9 cellular contexts compared by ENCODE assay signal in genomic region chr19:45972081-45972943, GRCh38. TPM values are rescaled to one million over a fixed set of nuclear protein-coding genes. Genes with fewer than 3 reads are reported as not detected.
DNase-seq lines count a peak whose midpoint lies in the region; ATAC-seq and TF ChIP-seq lines count a peak whose summit lies in the region.
"Had no signal": no experiment of that assay in that cellular context is flagged by ENCODE, and none has a peak within 500 bp of the region (broad histone marks: within the 10 kb centered on the region; RNA-seq: fewer than 3 reads in every experiment).

No MANE protein-coding gene starts in this region.

- TF ChIP-seq CTCF in HEK293 (tag by site-specific recombination; IDR thresholded peaks at IDR 0.05) (0 out of 2 replicates have a peak, but pooled peaks have one; percentile 23), heart right ventricle (IDR thresholded peaks at IDR 0.05) (no peak)

- no peaks in the 10 kb centered on the region for H3K79me1 ChIP-seq in mesendoderm (ENCODE audit: low read length)

- no peaks in the 10 kb centered on the region for H3K9me3 Mint-ChIP-seq in activated CD4-positive, alpha-beta memory T cell treated with anti-CD3 and anti-CD28 coated beads, Interleukin-2, amount 10 ng/mL, durations not matched to agents 7 days and 5 days

- H3K36me3 Mint-ChIP-seq in activated CD4-positive, alpha-beta memory T cell treated with anti-CD3 and anti-CD28 coated beads, Interleukin-2, amount 10 ng/mL, durations not matched to agents 7 days and 5 days (ENCODE audit: low read depth) = no peaks in the 10 kb centered on the region

- H3K4me3 Mint-ChIP-seq in activated CD4-positive, alpha-beta memory T cell treated with anti-CD3 and anti-CD28 coated beads, Interleukin-2, amount 10 ng/mL, durations not matched to agents 7 days and 5 days = peak overlapping the region; percentile 4

- H3K4me1 ChIP-seq in HEK293 (ENCODE audit: control insufficient read depth, insufficient read depth, low read length) (no peaks in the 10 kb centered on the region), heart right ventricle (peaks cover 0 to 25% (median 12%) of the 10 kb centered on the region in 9 donors), mesendoderm (ENCODE audit: control insufficient read depth, low read depth, low read length) (no peaks in the 10 kb centered on the region)

- H3K27me3 ChIP-seq in heart right ventricle (peaks cover 0 to 82% (median 59%) of the 10 kb centered on the region in 7 donors), mesendoderm (ENCODE audit: insufficient read depth, low read length, poor library complexity) (no peaks in the 10 kb centered on the region)

- H4K5ac ChIP-seq in mesendoderm (ENCODE audit: low read length) = no peak overlapping the region

- no peak overlapping the region for H3K18ac ChIP-seq in mesendoderm (ENCODE audit: low read length)

- H3K27ac Mint-ChIP-seq in activated CD4-positive, alpha-beta memory T cell treated with anti-CD3 and anti-CD28 coated beads, Interleukin-2, amount 10 ng/mL, durations not matched to agents 7 days and 5 days = no peak overlapping the region

- H3K4me1 Mint-ChIP-seq in activated CD4-positive, alpha-beta memory T cell treated with anti-CD3 and anti-CD28 coated beads, Interleukin-2, amount 10 ng/mL, durations not matched to agents 7 days and 5 days = peaks cover 19% of the 10 kb centered on the region

- no peak overlapping the region for H3K23ac ChIP-seq in mesendoderm (ENCODE audit: low read length)

- H3K56ac ChIP-seq in mesendoderm (ENCODE audit: low read length) = no peak overlapping the region

- H3K79me2 ChIP-seq in mesendoderm (ENCODE audit: control insufficient read depth, insufficient read depth, low read length) = no peaks in the 10 kb centered on the region

- ATAC-seq in heart right ventricle (peak; percentile 13 to 83 (median 62)), GM18867 (IDR thresholded peaks at IDR 0.05; ENCODE audit: unreplicated experiment) (no peak), GM21786 (IDR thresholded peaks at IDR 0.05; ENCODE audit: unreplicated experiment) (no peak)

- no peak overlapping the region for H2BK5ac ChIP-seq in mesendoderm (ENCODE audit: low read length)

- WGBS in heart right ventricle, 2 donors = 15 to 21% methylated on average over 18 of the region's 18 CpGs
- WGBS in mesendoderm (ENCODE audit: extremely low coverage, insufficient coverage, low lambda C conversion rate) = no CpG with 5 or more reads among the region's 18 CpGs

- CTCF ChIA-PET in HEK293 (lab: Yijun Ruan, JAX) = interaction anchor here (0.6 kb wide), 1 partner anchor 109 kb away, joined by 4 read pairs; the partner anchor contains the start of gene SYMPK
- CTCF ChIA-PET in activated CD4-positive, alpha-beta memory T cell treated with anti-CD3 and anti-CD28 coated beads, Interleukin-2, amount 10 ng/mL, durations not matched to agents 7 days and 5 days (lab: Charles Lee) = no interaction called here

- H3K4me2 ChIP-seq in mesendoderm (ENCODE audit: low read length) = no peak overlapping the region

- H4K8ac ChIP-seq in mesendoderm (ENCODE audit: low read depth, low read length) = no peak overlapping the region

- peaks cover 68% of the 10 kb centered on the region for H3K27me3 Mint-ChIP-seq in activated CD4-positive, alpha-beta memory T cell treated with anti-CD3 and anti-CD28 coated beads, Interleukin-2, amount 10 ng/mL, durations not matched to agents 7 days and 5 days

- DNase-seq in activated CD4-positive, alpha-beta memory T cell treated with anti-CD3 and anti-CD28 coated beads, Interleukin-2, amount 10 ng/mL, durations not matched to agents 7 days and 5 days = peak; percentile 25
- peak in 1 of 2 donors; percentile 45 for DNase-seq in heart right ventricle
- DNase-seq in stimulated activated CD4-positive, alpha-beta T cell treated with anti-CD3 and anti-CD28 coated beads, Interleukin-2, amount 100 ng/mL, for 24 hours = peak; percentile 22 to 39
- no peak for DNase-seq in mesendoderm
- no peak for DNase-seq in COLO829 (ENCODE audit: low spot score)

- H3K4me3 ChIP-seq in HEK293 (ENCODE audit: low read depth, low read length) (no peak overlapping the region), heart right ventricle (peak overlapping the region; percentile 25 to 63 (median 52)), mesendoderm (ENCODE audit: low read length) (no peak overlapping the region)

- H3K36me3 ChIP-seq in HEK293 (ENCODE audit: control insufficient read depth in 2 of 2, insufficient read depth in 1 of 2, low read length in 2 of 2) (no peaks in the 10 kb centered on the region), heart right ventricle (peaks cover 0 to 2% (median 0%) of the 10 kb centered on the region in 9 donors), mesendoderm (ENCODE audit: control insufficient read depth, insufficient read depth, low read length) (no peaks in the 10 kb centered on the region)

- no peak overlapping the region for H2BK120ac ChIP-seq in mesendoderm (ENCODE audit: low read depth, low read length)

- no peaks in the 10 kb centered on the region for H3K9me3 ChIP-seq in HEK293 (ENCODE audit: control insufficient read depth, insufficient read depth, low read depth, low read length)
- no peaks in the 10 kb centered on the region for H3K9me3 ChIP-seq in heart right ventricle

- no peak overlapping the region for H3K4ac ChIP-seq in mesendoderm (ENCODE audit: low read depth, low read length)

- H3K27ac ChIP-seq in HEK293 (ENCODE audit: extremely low read depth, low read depth, low read length) = no peak overlapping the region
- peak overlapping the region; percentile 58 to 93 (median 81) for H3K27ac ChIP-seq in heart right ventricle
- H3K27ac ChIP-seq in mesendoderm (ENCODE audit: low read depth, low read length) = no peak overlapping the region

- intact Hi-C loops in heart right ventricle (cut with DNase I) = loop anchor here in 1 of 10 donors (1.0 kb wide), 1 partner anchor 16 kb away; no protein-coding TSS in a partner anchor

- no peak overlapping the region for H2BK15ac ChIP-seq in mesendoderm (replicated peaks; ENCODE audit: low read depth)

- POLR2A ChIA-PET in HEK293 (lab: Yijun Ruan, JAX) = no interaction called here
- POLR2A ChIA-PET in activated CD4-positive, alpha-beta memory T cell treated with anti-CD3 and anti-CD28 coated beads, Interleukin-2, amount 10 ng/mL, durations not matched to agents 7 days and 5 days (lab: Charles Lee) = interaction anchor here (1.2 kb wide), 1 partner anchor 12 kb away, joined by 3 read pairs; no protein-coding TSS in a partner anchor

- no peak overlapping the region for H3K9ac ChIP-seq in mesendoderm (ENCODE audit: low read length)

- no peak overlapping the region for H2AK5ac ChIP-seq in mesendoderm (ENCODE audit: low read length)

TF ChIP-seq in HEK293, 187 proteins besides CTCF, POLR2A, EP300 and RAD21 (continues in another document):
- 0 out of 2 replicates have a peak, but pooled peaks have one; percentile 9 for TF ChIP-seq ZNF157 (tag by site-specific recombination; IDR thresholded peaks at IDR 0.05)
- TF ChIP-seq HOXC10 (CRISPR knock-in tag; IDR thresholded peaks at IDR 0.05) = no peak
- 0 out of 2 replicates have a peak, but pooled peaks have one; percentile 49 for TF ChIP-seq GLI4 (tag by site-specific recombination; IDR thresholded peaks at IDR 0.05)
- peak; percentile 29; the same call in 1 of the 2 replicates for TF ChIP-seq ZFP69B (tag by site-specific recombination; IDR thresholded peaks at IDR 0.05)
- peak; percentile 97 for TF ChIP-seq ZFHX2 (tag by site-specific recombination; conservative IDR thresholded peaks at IDR 0.05)
- peak; percentile 18; the same call in 1 of the 2 replicates for TF ChIP-seq GLIS2 (tag by site-specific recombination; IDR thresholded peaks at IDR 0.05)
- TF ChIP-seq YY2 (tag by site-specific recombination; IDR thresholded peaks at IDR 0.05) = peak; percentile 31; the same call in 1 of the 2 replicates
- no peak for TF ChIP-seq ZNF623 (tag by site-specific recombination; IDR thresholded peaks at IDR 0.05)
- TF ChIP-seq PATZ1 (tag by site-specific recombination; IDR thresholded peaks at IDR 0.05) = peak; percentile 39; the same call in 1 of the 2 replicates
- TF ChIP-seq KLF9 (tag by site-specific recombination; IDR thresholded peaks at IDR 0.05; ENCODE audit: low read depth) = peak; percentile 91
- TF ChIP-seq SCRT2 (tag by site-specific recombination; IDR thresholded peaks at IDR 0.05) = peak; percentile 85

RNA-seq across cellular contexts. Expression of gene NOVA2, which starts 1.4 kb away (rescaled TPM):
- total RNA-seq in activated CD4-positive, alpha-beta memory T cell treated with anti-CD3 and anti-CD28 coated beads, Interleukin-2, amount 10 ng/mL, durations not matched to agents 7 days and 5 days = under 1 TPM; 0.15 to 0.30 TPM
- total RNA-seq in heart right ventricle = 1 to 10 TPM; 4.4 to 7.8 (median 5.9) TPM
- 1 to 10 TPM; 1.6 to 8.2 TPM for polyA plus RNA-seq in heart right ventricle
- polyA plus RNA-seq in mesendoderm (2013, experiment 1 of 2) = 0.93 TPM
- polyA plus RNA-seq in mesendoderm (2013, experiment 2 of 2) = 0.98 TPM
- total RNA-seq: RPMI7951 had no signal

RNA-seq across cellular contexts. Expression of gene CCDC61, which starts 23.0 kb away (rescaled TPM):
- 10 to 100 TPM; 24.3 to 24.7 TPM for total RNA-seq in activated CD4-positive, alpha-beta memory T cell treated with anti-CD3 and anti-CD28 coated beads, Interleukin-2, amount 10 ng/mL, durations not matched to agents 7 days and 5 days
- total RNA-seq in heart right ventricle = 10 to 100 TPM in 1 of 10 donors, 1 to 10 TPM in 9; 6.6 to 10.3 (median 8.3) TPM
- 10 to 100 TPM in 1 of 2 donors, 1 to 10 TPM in 1; 7.3 to 11.6 TPM for polyA plus RNA-seq in heart right ventricle
- 4.3 TPM for polyA plus RNA-seq in mesendoderm (2013, experiment 1 of 2)
- polyA plus RNA-seq in mesendoderm (2013, experiment 2 of 2) = 4.6 TPM

RNA-seq across cellular contexts. Expression of gene PGLYRP1, which starts 50.5 kb away (rescaled TPM):
- not detected for total RNA-seq in activated CD4-positive, alpha-beta memory T cell treated with anti-CD3 and anti-CD28 coated beads, Interleukin-2, amount 10 ng/mL, durations not matched to agents 7 days and 5 days
- total RNA-seq in heart right ventricle = 1 to 10 TPM in 1 of 10 donors, under 1 TPM in 1, not detected in 8; 0.81 to 1.1 TPM
- under 1 TPM in 1 of 2 donors, not detected in 1; 0.16 TPM for polyA plus RNA-seq in heart right ventricle
- 0.06 TPM for polyA plus RNA-seq in mesendoderm (2013, experiment 1 of 2)
- polyA plus RNA-seq in mesendoderm (2013, experiment 2 of 2) = not detected
- total RNA-seq: RPMI7951 had no signal

RNA-seq across cellular contexts. Expression of gene NANOS2, which starts 57.7 kb away (rescaled TPM):
- not detected for total RNA-seq in activated CD4-positive, alpha-beta memory T cell treated with anti-CD3 and anti-CD28 coated beads, Interleukin-2, amount 10 ng/mL, durations not matched to agents 7 days and 5 days
- total RNA-seq in heart right ventricle = not detected
- not detected for polyA plus RNA-seq in heart right ventricle
- not detected for polyA plus RNA-seq in mesendoderm (2013, experiment 1 of 2)
- polyA plus RNA-seq in mesendoderm (2013, experiment 2 of 2) = not detected
- total RNA-seq: RPMI7951 had no signal

Comparison
In these comparisons a context has a peak if more than half of its experiments do, and no peak if none do; other contexts are left out.
1. H3K27ac ChIP-seq: peak in heart right ventricle (10 of 10); none in HEK293 (single experiment) and mesendoderm (single experiment).
2. H3K4me3 ChIP-seq: peak in heart right ventricle (10 of 10); none in HEK293 (single experiment) and mesendoderm (single experiment).
3. DNase-seq: peak in activated CD4-positive, alpha-beta memory T cell treated with anti-CD3 and anti-CD28 coated beads, Interleukin-2, amount 10 ng/mL, durations not matched to agents 7 days and 5 days (single experiment) and stimulated activated CD4-positive, alpha-beta T cell treated with anti-CD3 and anti-CD28 coated beads, Interleukin-2, amount 100 ng/mL, for 24 hours (2 of 2); none in mesendoderm (single experiment) and COLO829 (single experiment).
4. ATAC-seq: peak in heart right ventricle (8 of 8); none in GM18867 (single experiment) and GM21786 (single experiment).
5. RNA of gene NOVA2, which starts 1.4 kb away (total RNA-seq): 4.4 to 7.8 TPM in heart right ventricle; 0.15 to 0.30 TPM in activated CD4-positive, alpha-beta memory T cell treated with anti-CD3 and anti-CD28 coated beads, Interleukin-2, amount 10 ng/mL, durations not matched to agents 7 days and 5 days; every median in the first group is over 4 times any median in the second.